ENCODE assay signal across 8 cellular contexts in the genomic region with DNA sequence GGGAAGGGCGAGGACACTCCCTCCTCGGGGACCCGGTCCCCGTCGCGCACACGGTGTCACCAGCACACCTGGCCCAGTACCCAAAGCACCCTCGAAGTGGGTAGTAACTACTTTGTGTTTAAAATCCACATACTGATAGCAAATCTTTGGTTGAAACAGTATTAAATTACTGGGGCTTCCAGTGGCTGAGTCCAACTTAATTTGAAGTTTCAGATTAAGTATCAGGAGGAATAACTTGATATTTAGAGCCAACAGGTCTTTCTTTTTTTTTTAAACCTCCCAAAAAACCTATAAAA. TPM values are rescaled to one million over a fixed set of nuclear protein-coding genes. Genes with fewer than 3 reads are reported as not detected.
A peak's percentile ranks its signal among the peaks of the same experiment; 100 is the strongest.
DNase-seq lines count a peak whose midpoint lies in the region; ATAC-seq, FAIRE-seq and TF ChIP-seq lines count a peak whose summit lies in the region.

No MANE protein-coding gene starts in this region.

- POLR2A ChIA-PET in AG04450 (lab: Yijun Ruan, JAX) (no interaction called here), HEK293 (lab: Yijun Ruan, JAX) (interaction anchor here (1.4 kb wide), 1 partner anchor 120 kb away, joined by 4 read pairs; no protein-coding TSS in a partner anchor), activated B cell treated with CpG ODN at 0.5 μM for 24 hours (lab: Charles Lee) (interaction anchor here (0.9 to 2.3 kb wide), 7 partner anchors 8 to 306 kb away, joined by 3 to 37 read pairs (median 5); partner anchors contain the start of genes RPS23 and SSBP2)

- H3K36me3 Mint-ChIP-seq in activated B cell treated with CpG ODN at 0.5 μM for 24 hours (ENCODE audit: low read depth), result peaks cover 10% of the 10 kb centered on the region

- H3K4me1 Mint-ChIP-seq in activated B cell treated with CpG ODN at 0.5 μM for 24 hours, result peaks cover 20% of the 10 kb centered on the region

- ATAC-seq in activated B cell treated with CpG ODN at 0.5 μM for 24 hours (ENCODE audit: low read depth) (no peak), HG03108 (IDR thresholded peaks at IDR 0.05; ENCODE audit: unreplicated experiment) (no peak)

- H3K9me3 ChIP-seq in AG04450 (ENCODE audit: control insufficient read depth, insufficient read depth, low read length), result no peaks in the 10 kb centered on the region
- H3K9me3 ChIP-seq in HEK293 (ENCODE audit: control insufficient read depth, insufficient read depth, low read depth, low read length), result no peaks in the 10 kb centered on the region
- H3K9me3 ChIP-seq in iPS-18c (ENCODE audit: control insufficient read depth, insufficient read depth, low read length), result no peaks in the 10 kb centered on the region

- intact Hi-C loops in activated B cell treated with CpG ODN at 0.5 μM for 24 hours (cut with micrococcal nuclease), result loop anchor here (1.0 to 10.0 kb wide), 5 partner anchors 306 to 1845 kb away; partner anchors contain the start of genes DHFR, MSH3, RPS23 and ZCCHC9

- peak overlapping the region; percentile 88 for H3K4me3 Mint-ChIP-seq in activated B cell treated with CpG ODN at 0.5 μM for 24 hours

- H3K27ac ChIP-seq in AG04450 (ENCODE audit: low read depth, low read length) (peak overlapping the region; percentile 92), HEK293 (ENCODE audit: extremely low read depth, low read depth, low read length) (peak overlapping the region; percentile 94), substantia nigra (ENCODE audit: low read depth, low read length, poor library complexity, severe bottlenecking) (peak overlapping the region; percentile 94)

- H3K27me3 Mint-ChIP-seq in activated B cell treated with CpG ODN at 0.5 μM for 24 hours, result no peaks in the 10 kb centered on the region

- H3K4me1 ChIP-seq in HEK293 (ENCODE audit: control insufficient read depth, insufficient read depth, low read length), result no peaks in the 10 kb centered on the region

- H3K27ac Mint-ChIP-seq in activated B cell treated with CpG ODN at 0.5 μM for 24 hours, result peak overlapping the region; percentile 76

- peaks cover 3 to 10% of the 10 kb centered on the region in 2 experiments; a peak in 2 of 3 replicates for H3K36me3 ChIP-seq in HEK293 (ENCODE audit: control insufficient read depth in 2 of 2, insufficient read depth in 1 of 2, low read length in 2 of 2)

- TF ChIP-seq CTCF in AG04450 (IDR thresholded peaks at IDR 0.05; ENCODE audit: low read depth, low read length), result no peak
- TF ChIP-seq CTCF in HEK293 (tag by site-specific recombination; IDR thresholded peaks at IDR 0.05), result no peak
- no peak for TF ChIP-seq CTCF in activated B cell treated with CpG ODN at 0.5 μM for 24 hours (IDR thresholded peaks at IDR 0.05)

- H3K9me3 Mint-ChIP-seq in activated B cell treated with CpG ODN at 0.5 μM for 24 hours, result no peaks in the 10 kb centered on the region

- TF ChIP-seq POLR2A in GM12892 (IDR thresholded peaks at IDR 0.05; ENCODE audit: low read depth, low read length), result no peak

- FAIRE-seq in GM12892 (lab: Jason Lieb, UNC), result no peak

- H3K4me3 ChIP-seq in AG04450 (ENCODE audit: low read depth, low read length) (peak overlapping the region; percentile 79), HEK293 (ENCODE audit: low read depth, low read length) (peak overlapping the region; percentile 84), iPS-18c (ENCODE audit: insufficient read depth, low read depth, low read length) (peak overlapping the region; percentile 89)

- CTCF ChIA-PET in AG04450 (lab: Charles Lee), result no interaction called here
- CTCF ChIA-PET in HEK293 (lab: Yijun Ruan, JAX), result no interaction called here
- CTCF ChIA-PET in activated B cell treated with CpG ODN at 0.5 μM for 24 hours (lab: Charles Lee), result no interaction called here

- no peak for DNase-seq in AG04450 (ENCODE audit: low read depth, low spot score)
- DNase-seq in activated B cell treated with CpG ODN at 0.5 μM for 24 hours, result no peak
- no peak for DNase-seq in substantia nigra (lab: John Stamatoyannopoulos, UW)
- DNase-seq in GM12892 (ENCODE audit: insufficient read length), result no peak
- no peak for DNase-seq in NCI-H526 treated with DMSO at 0.1 percent for 48 hours (lab: John Stamatoyannopoulos, UW)

- no peaks in the 10 kb centered on the region for H3K27me3 ChIP-seq in AG04450 (ENCODE audit: control insufficient read depth, insufficient read depth, low read length)

TF ChIP-seq in HEK293, 187 proteins besides CTCF, POLR2A, EP300 and RAD21 (continues in another document):
- TF ChIP-seq ZNF335 (tag by site-specific recombination; conservative IDR thresholded peaks at IDR 0.05), result peak; percentile 68; the same call in 1 of the 2 replicates
- no peak for TF ChIP-seq HOXC10 (CRISPR knock-in tag; IDR thresholded peaks at IDR 0.05)
- TF ChIP-seq, protein P1, sequence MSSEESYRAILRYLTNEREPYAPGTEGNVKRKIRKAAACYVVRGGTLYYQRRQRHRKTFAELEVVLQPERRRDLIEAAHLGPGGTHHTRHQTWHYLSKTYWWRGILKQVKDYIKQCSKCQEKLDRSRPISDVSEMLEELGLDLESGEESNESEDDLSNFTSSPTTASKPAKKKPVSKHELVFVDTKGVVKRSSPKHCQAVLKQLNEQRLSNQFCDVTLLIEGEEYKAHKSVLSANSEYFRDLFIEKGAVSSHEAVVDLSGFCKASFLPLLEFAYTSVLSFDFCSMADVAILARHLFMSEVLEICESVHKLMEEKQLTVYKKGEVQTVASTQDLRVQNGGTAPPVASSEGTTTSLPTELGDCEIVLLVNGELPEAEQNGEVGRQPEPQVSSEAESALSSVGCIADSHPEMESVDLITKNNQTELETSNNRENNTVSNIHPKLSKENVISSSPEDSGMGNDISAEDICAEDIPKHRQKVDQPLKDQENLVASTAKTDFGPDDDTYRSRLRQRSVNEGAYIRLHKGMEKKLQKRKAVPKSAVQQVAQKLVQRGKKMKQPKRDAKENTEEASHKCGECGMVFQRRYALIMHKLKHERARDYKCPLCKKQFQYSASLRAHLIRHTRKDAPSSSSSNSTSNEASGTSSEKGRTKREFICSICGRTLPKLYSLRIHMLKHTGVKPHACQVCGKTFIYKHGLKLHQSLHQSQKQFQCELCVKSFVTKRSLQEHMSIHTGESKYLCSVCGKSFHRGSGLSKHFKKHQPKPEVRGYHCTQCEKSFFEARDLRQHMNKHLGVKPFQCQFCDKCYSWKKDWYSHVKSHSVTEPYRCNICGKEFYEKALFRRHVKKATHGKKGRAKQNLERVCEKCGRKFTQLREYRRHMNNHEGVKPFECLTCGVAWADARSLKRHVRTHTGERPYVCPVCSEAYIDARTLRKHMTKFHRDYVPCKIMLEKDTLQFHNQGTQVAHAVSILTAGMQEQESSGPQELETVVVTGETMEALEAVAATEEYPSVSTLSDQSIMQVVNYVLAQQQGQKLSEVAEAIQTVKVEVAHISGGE (tag by site-specific recombination; conservative IDR thresholded peaks at IDR 0.05; ENCODE audit: low read depth), result peak; percentile 43
- no peak for TF ChIP-seq REST (tag by site-specific recombination; IDR thresholded peaks at IDR 0.05)

RNA-seq across cellular contexts. Expression of gene ATG10, which starts 0.6 kb away (rescaled TPM):
- polyA plus RNA-seq in AG04450 (2011; rRNA removed), result 2.9 and 4.1 TPM in 2 replicates
- 1.6 and 4.5 TPM in 2 replicates for polyA minus RNA-seq in AG04450 (2011; rRNA and poly(A)+ RNA removed)
- total RNA-seq in activated B cell treated with CpG ODN at 0.5 μM for 24 hours, result 5.3 and 7.3 TPM in 2 replicates
- polyA plus RNA-seq in GM12892 (2012; ENCODE audit: missing spikeins), result 7.5 TPM
